ENCODE assay signal across 23 cellular contexts in genomic region chr1:202230939-202231645, GRCh38. TPM values are rescaled to one million over a fixed set of nuclear protein-coding genes. Genes with fewer than 3 reads are reported as not detected.
"Had no signal": no experiment of that assay in that cellular context is flagged by ENCODE, and none has a peak within 500 bp of the region (broad histone marks: within the 10 kb centered on the region; RNA-seq: fewer than 3 reads in every experiment).

No MANE protein-coding gene starts in this region.

- H3K9me3 ChIP-seq: pancreas, psoas muscle, stomach, suprapubic skin, uterus had no signal

- H3K27me3 Mint-ChIP-seq: natural killer cell treated with Interleukin-12 subunit alpha and Interleukin-12 subunit beta and Interleukin-15 and Interleukin-18, amount 100 ng/mL, for 72 hours had no signal

- H3K9me3 Mint-ChIP-seq: activated CD4-positive, alpha-beta memory T cell treated with anti-CD3 and anti-CD28 coated beads for 36 hours; activated naive CD4-positive, alpha-beta T cell treated with anti-CD3 and anti-CD28 coated beads for 36 hours; activated naive CD8-positive, alpha-beta T cell treated with anti-CD3 and anti-CD28 coated beads, Interleukin-2, amount 10 ng/mL, durations not matched to agents 7 days and 5 days; activated T-cell treated with anti-CD3 and anti-CD28 coated beads, Interleukin-2, amount 50 U/mL, for 72 hours; natural killer cell treated with Interleukin-12 subunit alpha and Interleukin-12 subunit beta and Interleukin-15 and Interleukin-18, amount 100 ng/mL, for 72 hours; stimulated activated effector memory CD8-positive, alpha-beta T cell treated with anti-CD3 and anti-CD28 coated beads, Interleukin-12 subunit alpha, Interleukin-12 subunit beta, amount 100 ng/mL, for 72 hours had no signal

- H3K4me1 ChIP-seq: pancreas, psoas muscle, stomach, uterus had no signal

- ATAC-seq: activated T-cell treated with anti-CD3 and anti-CD28 coated beads, Interleukin-2, amount 50 U/mL, for 72 hours; foreskin keratinocyte; natural killer cell treated with Interleukin-12 subunit alpha and Interleukin-12 subunit beta and Interleukin-15 and Interleukin-18, amount 100 ng/mL, for 72 hours; pancreas; psoas muscle; stimulated activated effector memory CD8-positive, alpha-beta T cell treated with anti-CD3 and anti-CD28 coated beads, Interleukin-12 subunit alpha, Interleukin-12 subunit beta, amount 100 ng/mL, for 72 hours; T-helper 17 cell had no signal

- H3K36me3 Mint-ChIP-seq: activated CD4-positive, alpha-beta memory T cell treated with anti-CD3 and anti-CD28 coated beads for 36 hours; activated naive CD8-positive, alpha-beta T cell treated with anti-CD3 and anti-CD28 coated beads, Interleukin-2, amount 10 ng/mL, durations not matched to agents 7 days and 5 days had no signal

- H3K4me3 Mint-ChIP-seq: activated CD4-positive, alpha-beta memory T cell treated with anti-CD3 and anti-CD28 coated beads for 36 hours; activated naive CD4-positive, alpha-beta T cell treated with anti-CD3 and anti-CD28 coated beads for 36 hours; activated naive CD8-positive, alpha-beta T cell treated with anti-CD3 and anti-CD28 coated beads, Interleukin-2, amount 10 ng/mL, durations not matched to agents 7 days and 5 days; activated T-cell treated with anti-CD3 and anti-CD28 coated beads, Interleukin-2, amount 50 U/mL, for 72 hours; natural killer cell treated with Interleukin-12 subunit alpha and Interleukin-12 subunit beta and Interleukin-15 and Interleukin-18, amount 100 ng/mL, for 72 hours; stimulated activated effector memory CD8-positive, alpha-beta T cell treated with anti-CD3 and anti-CD28 coated beads, Interleukin-12 subunit alpha, Interleukin-12 subunit beta, amount 100 ng/mL, for 72 hours; T-helper 17 cell had no signal

- H3K4me3 ChIP-seq: pancreas, psoas muscle, stomach, suprapubic skin, uterus had no signal

- FAIRE-seq: pancreas had no signal

- H3K27me3 ChIP-seq: foreskin keratinocyte, pancreas, uterus had no signal

- DNase-seq: activated CD4-positive, alpha-beta memory T cell treated with anti-CD3 and anti-CD28 coated beads for 36 hours; activated CD4-positive, alpha-beta T cell treated with anti-CD3 and anti-CD28 coated beads for 48 hours; activated effector memory CD4-positive, alpha-beta T cell treated with Interleukin-2 at 50 U/mL for 16 hours; activated naive CD4-positive, alpha-beta T cell treated with anti-CD3 and anti-CD28 coated beads for 36 hours; activated naive CD8-positive, alpha-beta T cell treated with anti-CD3 and anti-CD28 coated beads, Interleukin-2, amount 10 ng/mL, durations not matched to agents 7 days and 5 days; activated T-cell treated with anti-CD3 and anti-CD28 coated beads, Interleukin-2, amount 50 U/mL, for 72 hours; amygdala; effector memory CD4-positive, alpha-beta T cell; foreskin keratinocyte; left ventricle myocardium superior; midbrain; pancreas; psoas muscle; right cardiac atrium; stimulated activated CD4-positive, alpha-beta T cell treated with anti-CD3 and anti-CD28 coated beads, Interleukin-2, amount 100 ng/mL, for 24 hours; stomach; T-helper 17 cell; trophoblast cell; uterus had no signal

- H3K36me3 ChIP-seq: pancreas, stomach, suprapubic skin, uterus had no signal

- H3K27ac ChIP-seq: foreskin keratinocyte, pancreas, psoas muscle, stomach, suprapubic skin, uterus had no signal

- H3K27ac Mint-ChIP-seq: activated CD4-positive, alpha-beta memory T cell treated with anti-CD3 and anti-CD28 coated beads for 36 hours; activated naive CD4-positive, alpha-beta T cell treated with anti-CD3 and anti-CD28 coated beads for 36 hours; activated T-cell treated with anti-CD3 and anti-CD28 coated beads, Interleukin-2, amount 50 U/mL, for 72 hours; stimulated activated effector memory CD8-positive, alpha-beta T cell treated with anti-CD3 and anti-CD28 coated beads, Interleukin-12 subunit alpha, Interleukin-12 subunit beta, amount 100 ng/mL, for 72 hours; T-helper 17 cell had no signal

RNA-seq across cellular contexts. Expression of gene LGR6, which starts 37.5 kb away (rescaled TPM):
- total RNA-seq: dermis microvascular lymphatic vessel endothelial cell had no signal
